ENCODE assay signal across 28 cellular contexts in genomic region chr1:11144563-11145256, GRCh38. TPM values are rescaled to one million over a fixed set of nuclear protein-coding genes. Genes with fewer than 3 reads are reported as not detected.
DNase-seq lines count a peak whose midpoint lies in the region; ATAC-seq and TF ChIP-seq lines count a peak whose summit lies in the region.
"Had no signal": no experiment of that assay in that cellular context is flagged by ENCODE, and none has a peak within 500 bp of the region (broad histone marks: within the 10 kb centered on the region; RNA-seq: fewer than 3 reads in every experiment).

No MANE protein-coding gene starts in this region.

- peaks cover 7% of the 10 kb centered on the region for H3K4me1 Mint-ChIP-seq in activated T-helper 17 cell treated with anti-CD3 and anti-CD28 coated beads, Interleukin-2, amount 50 U/mL, for 72 hours
- H3K4me1 Mint-ChIP-seq: activated B cell treated with CpG ODN at 0.5 μM for 24 hours, naive B cell had no signal

- ATAC-seq in lower lobe of right lung = no peak
- ATAC-seq in activated T-helper 17 cell treated with anti-CD3 and anti-CD28 coated beads, Interleukin-2, amount 50 U/mL, for 72 hours (replicated peaks) = no peak
- ATAC-seq: CD8-positive, alpha-beta T cell; HCT116; stimulated activated naive B cell treated with anti-CD40 and anti-IgM and Interleukin-4, amounts not matched to agents 10 μg/mL and 1 μg/mL and 100 μg/mL, for 72 hours had no signal

- H3K27ac ChIP-seq in RWPE1 (peak overlapping the region; percentile 69), lower lobe of right lung (peak overlapping the region; percentile 7), testis (peak overlapping the region in 1 of 2 donors; percentile 73)
- H3K27ac ChIP-seq: SJSA1 had no signal

- CTCF ChIA-PET in RWPE1 (lab: Yijun Ruan, JAX) = interaction anchor here (0.5 to 1.3 kb wide), 2 partner anchors 107 to 581 kb away, joined by 4 to 6 read pairs; no protein-coding TSS in a partner anchor

- intact Hi-C loops in lower lobe of right lung (cut with DNase I) (no loop called here), testis (cut with DNase I; ENCODE audit: low total_unique reads) (no loop called here)

- H3K4me3 Mint-ChIP-seq in activated T-helper 17 cell treated with anti-CD3 and anti-CD28 coated beads, Interleukin-2, amount 50 U/mL, for 72 hours = no peak overlapping the region
- H3K4me3 Mint-ChIP-seq: activated B cell treated with CpG ODN at 0.5 μM for 24 hours; activated naive CD4-positive, alpha-beta T cell treated with anti-CD3 and anti-CD28 coated beads for 36 hours; CD8-positive, alpha-beta T cell; naive B cell; stimulated activated naive B cell treated with anti-CD40 and anti-IgM and Interleukin-4, amounts not matched to agents 10 μg/mL and 1 μg/mL and 100 μg/mL, for 72 hours had no signal

- H3K36me3 ChIP-seq in lower lobe of right lung (peaks cover 79% of the 10 kb centered on the region), testis (ENCODE audit: low read depth, missing control alignments) (no peaks in the 10 kb centered on the region)

- DNase-seq in G401 (ENCODE audit: low spot score) (peak; percentile 39), RWPE1 (ENCODE audit: low spot score) (peak; percentile 42), cerebellar cortex (ENCODE audit: low spot score) (peak; percentile 20), lower lobe of right lung (no peak), NOMO-1 treated with dmso at 0.1 percent for 144 hours (lab: John Stamatoyannopoulos, UW; ENCODE audit: unreplicated experiment) (no peak), testis (no peak)
- DNase-seq: ACHN; activated B cell treated with CpG ODN at 0.5 μM for 24 hours; amygdala; BE2C; CD8-positive, alpha-beta T cell; effector CD4-positive, alpha-beta T cell; glutamatergic neuron; Karpas-422; midbrain; naive B cell; NCI-H1436 treated with DMSO at 0.1 percent for 48 hours; NCI-H345; psoas muscle; stimulated activated naive B cell treated with anti-CD40 and anti-IgM and Interleukin-4, amounts not matched to agents 10 μg/mL and 1 μg/mL and 100 μg/mL, for 72 hours had no signal

- peaks cover 84% of the 10 kb centered on the region for H3K36me3 Mint-ChIP-seq in activated T-helper 17 cell treated with anti-CD3 and anti-CD28 coated beads, Interleukin-2, amount 50 U/mL, for 72 hours (ENCODE audit: low read depth)

- POLR2A ChIA-PET in RWPE1 (lab: Yijun Ruan, JAX; ENCODE audit: low non-redundant PET) = no interaction called here

- no peaks in the 10 kb centered on the region for H3K9me3 ChIP-seq in lower lobe of right lung
- no peaks in the 10 kb centered on the region for H3K9me3 ChIP-seq in testis
- H3K9me3 ChIP-seq: BE2C, psoas muscle, SJSA1 had no signal

- H3K27me3 Mint-ChIP-seq in activated T-helper 17 cell treated with anti-CD3 and anti-CD28 coated beads, Interleukin-2, amount 50 U/mL, for 72 hours = no peaks in the 10 kb centered on the region
- H3K27me3 Mint-ChIP-seq: activated B cell treated with CpG ODN at 0.5 μM for 24 hours; naive B cell; stimulated activated naive B cell treated with anti-CD40 and anti-IgM and Interleukin-4, amounts not matched to agents 10 μg/mL and 1 μg/mL and 100 μg/mL, for 72 hours had no signal

- H3K27ac Mint-ChIP-seq in activated T-helper 17 cell treated with anti-CD3 and anti-CD28 coated beads, Interleukin-2, amount 50 U/mL, for 72 hours = no peak overlapping the region
- H3K27ac Mint-ChIP-seq: activated B cell treated with CpG ODN at 0.5 μM for 24 hours; activated naive CD4-positive, alpha-beta T cell treated with anti-CD3 and anti-CD28 coated beads for 36 hours; CD8-positive, alpha-beta T cell; stimulated activated naive B cell treated with anti-CD40 and anti-IgM and Interleukin-4, amounts not matched to agents 10 μg/mL and 1 μg/mL and 100 μg/mL, for 72 hours had no signal

- WGBS in testis, 2 donors = 75 to 77% methylated on average over 12 of the region's 12 CpGs

- TF ChIP-seq POLR2A in testis (IDR thresholded peaks at IDR 0.05) = no peak

- no peaks in the 10 kb centered on the region for H3K9me3 Mint-ChIP-seq in activated T-helper 17 cell treated with anti-CD3 and anti-CD28 coated beads, Interleukin-2, amount 50 U/mL, for 72 hours
- H3K9me3 Mint-ChIP-seq: activated B cell treated with CpG ODN at 0.5 μM for 24 hours; activated naive CD4-positive, alpha-beta T cell treated with anti-CD3 and anti-CD28 coated beads for 36 hours; CD8-positive, alpha-beta T cell; naive B cell; stimulated activated naive B cell treated with anti-CD40 and anti-IgM and Interleukin-4, amounts not matched to agents 10 μg/mL and 1 μg/mL and 100 μg/mL, for 72 hours had no signal

- in situ Hi-C loops in G401 (cut with HindIII; ENCODE audit: low sequenced_read_pairs) = no loop called here

- H3K4me3 ChIP-seq in lower lobe of right lung = no peak overlapping the region
- H3K4me3 ChIP-seq in testis = no peak overlapping the region
- H3K4me3 ChIP-seq: psoas muscle, SJSA1 had no signal

- H3K4me1 ChIP-seq in lower lobe of right lung (peaks cover 6% of the 10 kb centered on the region), testis (peaks cover 19% of the 10 kb centered on the region)
- H3K4me1 ChIP-seq: BE2C, SJSA1 had no signal

- TF ChIP-seq CTCF in RWPE1 (conservative IDR thresholded peaks at IDR 0.05; ENCODE audit: low read depth) = no peak
- TF ChIP-seq CTCF in lower lobe of right lung (IDR thresholded peaks at IDR 0.05) = no peak
- no peak for TF ChIP-seq CTCF in testis (IDR thresholded peaks at IDR 0.05)

- H3K27me3 ChIP-seq in lower lobe of right lung (ENCODE audit: low read depth) = no peaks in the 10 kb centered on the region
- H3K27me3 ChIP-seq in testis = no peaks in the 10 kb centered on the region
- H3K27me3 ChIP-seq: BE2C, SJSA1 had no signal

RNA-seq across cellular contexts. Expression of gene ANGPTL7, which starts 44.4 kb away (rescaled TPM):
- not detected in 2 replicates for total RNA-seq in G401 (2014; rRNA removed; shearing (Covaris generic))
- 0.80 TPM for total RNA-seq in lower lobe of right lung
- total RNA-seq in testis = not detected
- polyA plus RNA-seq in testis (ENCODE audit: insufficient read depth, low read depth, low replicate concordance) = 1.6 TPM
- total RNA-seq in activated T-helper 17 cell treated with anti-CD3 and anti-CD28 coated beads, Interleukin-2, amount 50 U/mL, for 72 hours = not detected
- total RNA-seq: activated B cell treated with CpG ODN at 0.5 μM for 24 hours; activated naive CD4-positive, alpha-beta T cell treated with anti-CD3 and anti-CD28 coated beads for 36 hours; bronchial epithelial cell; CD8-positive, alpha-beta T cell; epithelial cell of proximal tubule; liver; SJSA1; T-helper 1 cell treated with Interleukin-12 subunit alpha and Interleukin-12 subunit beta and Interleukin-4 antibody, amounts not matched to agents 30 ng/mL and 1 ng/mL, for 36 hours had no signal

RNA-seq across cellular contexts. Expression of gene EXOSC10, which starts 45.0 kb away (rescaled TPM):
- total RNA-seq in G401 (2014; rRNA removed; shearing (Covaris generic)) = 42.5 and 61.7 TPM in 2 replicates
- total RNA-seq in lower lobe of right lung = 47.7 TPM
- 10 to 100 TPM; 78.4 to 78.8 TPM for total RNA-seq in testis
- 67.5 TPM for polyA plus RNA-seq in testis (ENCODE audit: insufficient read depth, low read depth, low replicate concordance)
- 100 to 1,000 TPM in 1 of 2 donors, 10 to 100 TPM in 1; 69.0 to 102 TPM for total RNA-seq in activated T-helper 17 cell treated with anti-CD3 and anti-CD28 coated beads, Interleukin-2, amount 50 U/mL, for 72 hours

Comparison
In these comparisons a context has a peak if more than half of its experiments do, and no peak if none do; other contexts are left out.
1. DNase-seq: peak in G401 (single experiment), RWPE1 (single experiment) and cerebellar cortex (single experiment); none in lower lobe of right lung (single experiment), NOMO-1 treated with dmso at 0.1 percent for 144 hours (single experiment) and testis (single experiment).